ENCODE assay signal across 8 cellular contexts in the genomic region with DNA sequence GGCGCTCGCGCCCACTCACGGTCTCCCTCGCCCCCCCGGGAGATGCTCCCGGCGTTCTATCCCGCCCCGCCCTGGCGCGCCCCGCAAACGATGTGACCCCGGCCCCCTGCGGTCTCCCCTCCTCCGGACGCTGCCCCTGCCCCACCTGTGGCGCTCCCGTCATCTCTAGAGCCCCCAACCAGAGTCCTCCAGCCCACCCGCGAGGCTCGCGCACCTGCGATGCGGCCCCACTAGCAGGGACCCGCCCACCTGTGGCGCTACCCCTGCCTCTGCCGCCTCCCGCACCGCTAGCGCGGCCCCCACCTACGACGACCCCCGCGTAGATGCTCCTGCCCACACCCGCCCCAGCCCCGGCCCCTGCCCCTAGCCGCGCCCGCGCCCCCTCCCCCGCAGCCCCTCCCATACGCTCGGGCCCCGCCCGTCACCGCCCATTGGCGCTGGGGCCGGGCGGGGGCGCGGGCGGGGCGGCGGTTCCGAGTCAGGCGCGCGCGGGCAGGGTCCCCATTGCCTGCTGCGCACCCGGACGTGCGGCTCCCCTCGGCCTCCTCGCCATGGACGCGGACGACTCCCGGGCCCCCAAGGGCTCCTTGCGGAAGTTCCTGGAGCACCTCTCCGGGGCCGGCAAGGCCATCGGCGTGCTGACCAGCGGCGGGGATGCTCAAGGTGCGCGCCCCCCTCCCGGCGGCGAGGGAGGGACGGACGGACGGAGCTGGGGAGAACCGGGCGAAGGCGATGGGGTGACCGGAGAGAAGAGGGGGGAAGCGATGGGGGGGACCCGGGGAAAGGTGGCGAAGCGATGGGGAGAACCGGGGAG. TPM values are rescaled to one million over a fixed set of nuclear protein-coding genes. Genes with fewer than 3 reads are reported as not detected.
A peak's percentile ranks its signal among the peaks of the same experiment; 100 is the strongest.
DNase-seq lines count a peak whose midpoint lies in the region; ATAC-seq and TF ChIP-seq lines count a peak whose summit lies in the region.

A gene (plus strand): TSS at position 504 of the 814 bp plus-strand sequence. CDS start 48 bp downstream, at position 552.

- DNase-seq in NCI-H2227 (lab: John Stamatoyannopoulos, UW; ENCODE audit: unreplicated experiment) (peak; percentile 41), NCI-H2227 treated with DMSO at 0.1 percent for 48 hours (lab: John Stamatoyannopoulos, UW) (no peak), RKO (ENCODE audit: low spot score) (peak; percentile 70), Right ventricle myocardium superior (peak; percentile 58), progenitor cell of endocrine pancreas (ENCODE audit: low spot score, unreplicated experiment) (no peak), vagina (ENCODE audit: extremely low spot score in 2 of 2) (no peak)
- DNase-seq in activated naive CD4-positive, alpha-beta T cell treated with Interleukin-2 at 50 U/mL for 16 hours = peak; percentile 73

- TF ChIP-seq POLR2A in vagina (IDR thresholded peaks at IDR 0.05) = peak in 1 of 2 donors; percentile 73

- TF ChIP-seq CTCF in progenitor cell of endocrine pancreas (IDR thresholded peaks at IDR 0.05; ENCODE audit: unreplicated experiment) (no peak), vagina (IDR thresholded peaks at IDR 0.05) (no peak)

- H3K9me3 Mint-ChIP-seq in progenitor cell of endocrine pancreas (ENCODE audit: low read depth) = no peaks in the 10 kb centered on the region

- no peaks in the 10 kb centered on the region for H3K36me3 Mint-ChIP-seq in progenitor cell of endocrine pancreas (ENCODE audit: insufficient read depth)

- no peaks in the 10 kb centered on the region for H3K27me3 ChIP-seq in vagina

- H3K9me3 ChIP-seq in vagina = no peaks in the 10 kb centered on the region

- intact Hi-C loops in Right ventricle myocardium superior (cut with DNase I) (loop anchor here (5.0 kb wide), 1 partner anchor 35 kb away; no protein-coding TSS in a partner anchor), vagina (cut with DNase I) (no loop called here)

- peak within 1 kb of the TSS; percentile 76 for H3K4me3 Mint-ChIP-seq in progenitor cell of endocrine pancreas (ENCODE audit: low read depth)

- H3K4me1 Mint-ChIP-seq in progenitor cell of endocrine pancreas (ENCODE audit: low read depth) = no peaks in the 10 kb centered on the region

- ATAC-seq in HG02870 (IDR thresholded peaks at IDR 0.05; ENCODE audit: unreplicated experiment) = peak; percentile 47
- peak; percentile 53 for ATAC-seq in Right ventricle myocardium superior (ENCODE audit: poor library complexity)

- peak within 1 kb of the TSS; percentile 78 for H3K27ac ChIP-seq in vagina

- H3K36me3 ChIP-seq in vagina = no peaks in the 10 kb centered on the region

- H3K4me1 ChIP-seq in vagina = peaks cover 19% of the 10 kb centered on the region

- peaks cover 59% of the 10 kb centered on the region for H3K27me3 Mint-ChIP-seq in progenitor cell of endocrine pancreas

- peak within 1 kb of the TSS; percentile 72 to 86 for H3K4me3 ChIP-seq in vagina

- H3K27ac Mint-ChIP-seq in progenitor cell of endocrine pancreas = no peak within 1 kb of the TSS

RNA-seq across cellular contexts. Expression of the gene that starts here (rescaled TPM):
- total RNA-seq in Right ventricle myocardium superior (155 TPM), progenitor cell of endocrine pancreas (4.8 and 7.3 TPM in 2 replicates), vagina (46.7 TPM)

Comparison
In these comparisons a context has a peak if more than half of its experiments do, and no peak if none do; other contexts are left out.
1. DNase-seq: peak in NCI-H2227 (single experiment), RKO (single experiment), activated naive CD4-positive, alpha-beta T cell treated with Interleukin-2 at 50 U/mL for 16 hours (single experiment) and Right ventricle myocardium superior (single experiment); none in NCI-H2227 treated with DMSO at 0.1 percent for 48 hours (single experiment), progenitor cell of endocrine pancreas (single experiment) and vagina (0 of 2).